Comparison of ENCODE assay signal across 1 cellular context in the genomic region with DNA sequence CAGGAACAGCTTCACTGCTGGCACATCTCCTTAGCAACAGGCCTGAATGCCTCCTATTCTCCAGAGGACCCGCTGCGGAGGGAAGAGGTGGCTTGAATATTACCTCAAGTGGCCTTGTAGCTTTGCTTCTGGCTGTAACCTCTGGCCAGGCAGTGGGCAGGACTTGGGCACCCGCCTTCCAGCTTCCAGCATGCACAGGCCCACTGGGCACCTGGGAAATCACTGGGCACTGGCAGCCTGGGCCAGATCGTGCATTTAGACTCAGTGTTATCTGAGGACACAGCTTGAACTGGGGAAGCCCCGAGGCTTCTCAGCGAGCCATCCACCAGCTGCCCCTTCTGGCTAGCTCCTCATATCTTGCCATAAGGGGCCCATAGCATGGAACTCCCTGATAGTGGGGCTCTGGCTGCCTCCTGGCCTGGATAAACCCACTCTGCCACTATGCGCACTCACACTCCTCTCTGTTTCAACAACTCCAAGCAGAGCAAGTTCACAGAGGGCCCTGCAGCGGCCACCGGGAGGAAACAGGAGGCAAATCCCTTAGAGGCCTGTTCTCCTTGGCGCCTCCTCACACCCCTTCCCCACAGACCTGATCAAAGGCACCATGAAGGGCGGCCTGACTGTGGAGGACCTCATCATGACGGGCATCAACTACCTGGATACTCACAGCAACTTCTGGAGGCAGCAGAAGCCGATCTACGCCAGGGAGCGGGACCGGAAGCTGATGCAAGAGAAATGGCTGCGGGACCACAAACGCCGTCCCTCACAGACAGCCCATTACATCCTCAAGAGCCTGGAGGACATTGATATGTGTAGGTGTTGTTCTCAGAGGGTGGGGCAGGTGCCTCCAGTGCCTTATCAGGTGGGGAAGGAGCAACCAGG.
TF ChIP-seq lines count a peak whose summit lies in the region.

No MANE protein-coding gene starts in this region.

TF ChIP-seq in WTC11, 78 proteins besides CTCF, POLR2A, EP300 and RAD21:
- no peak for TF ChIP-seq HMGA2 (CRISPR knock-in tag; IDR thresholded peaks at IDR 0.05)
- TF ChIP-seq, protein P1, sequence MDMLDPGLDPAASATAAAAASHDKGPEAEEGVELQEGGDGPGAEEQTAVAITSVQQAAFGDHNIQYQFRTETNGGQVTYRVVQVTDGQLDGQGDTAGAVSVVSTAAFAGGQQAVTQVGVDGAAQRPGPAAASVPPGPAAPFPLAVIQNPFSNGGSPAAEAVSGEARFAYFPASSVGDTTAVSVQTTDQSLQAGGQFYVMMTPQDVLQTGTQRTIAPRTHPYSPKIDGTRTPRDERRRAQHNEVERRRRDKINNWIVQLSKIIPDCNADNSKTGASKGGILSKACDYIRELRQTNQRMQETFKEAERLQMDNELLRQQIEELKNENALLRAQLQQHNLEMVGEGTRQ (CRISPR knock-in tag; IDR thresholded peaks at IDR 0.05), result no peak
- no peak for TF ChIP-seq GTF2I (CRISPR knock-in tag; conservative IDR thresholded peaks at IDR 0.05)
- TF ChIP-seq, protein P2, sequence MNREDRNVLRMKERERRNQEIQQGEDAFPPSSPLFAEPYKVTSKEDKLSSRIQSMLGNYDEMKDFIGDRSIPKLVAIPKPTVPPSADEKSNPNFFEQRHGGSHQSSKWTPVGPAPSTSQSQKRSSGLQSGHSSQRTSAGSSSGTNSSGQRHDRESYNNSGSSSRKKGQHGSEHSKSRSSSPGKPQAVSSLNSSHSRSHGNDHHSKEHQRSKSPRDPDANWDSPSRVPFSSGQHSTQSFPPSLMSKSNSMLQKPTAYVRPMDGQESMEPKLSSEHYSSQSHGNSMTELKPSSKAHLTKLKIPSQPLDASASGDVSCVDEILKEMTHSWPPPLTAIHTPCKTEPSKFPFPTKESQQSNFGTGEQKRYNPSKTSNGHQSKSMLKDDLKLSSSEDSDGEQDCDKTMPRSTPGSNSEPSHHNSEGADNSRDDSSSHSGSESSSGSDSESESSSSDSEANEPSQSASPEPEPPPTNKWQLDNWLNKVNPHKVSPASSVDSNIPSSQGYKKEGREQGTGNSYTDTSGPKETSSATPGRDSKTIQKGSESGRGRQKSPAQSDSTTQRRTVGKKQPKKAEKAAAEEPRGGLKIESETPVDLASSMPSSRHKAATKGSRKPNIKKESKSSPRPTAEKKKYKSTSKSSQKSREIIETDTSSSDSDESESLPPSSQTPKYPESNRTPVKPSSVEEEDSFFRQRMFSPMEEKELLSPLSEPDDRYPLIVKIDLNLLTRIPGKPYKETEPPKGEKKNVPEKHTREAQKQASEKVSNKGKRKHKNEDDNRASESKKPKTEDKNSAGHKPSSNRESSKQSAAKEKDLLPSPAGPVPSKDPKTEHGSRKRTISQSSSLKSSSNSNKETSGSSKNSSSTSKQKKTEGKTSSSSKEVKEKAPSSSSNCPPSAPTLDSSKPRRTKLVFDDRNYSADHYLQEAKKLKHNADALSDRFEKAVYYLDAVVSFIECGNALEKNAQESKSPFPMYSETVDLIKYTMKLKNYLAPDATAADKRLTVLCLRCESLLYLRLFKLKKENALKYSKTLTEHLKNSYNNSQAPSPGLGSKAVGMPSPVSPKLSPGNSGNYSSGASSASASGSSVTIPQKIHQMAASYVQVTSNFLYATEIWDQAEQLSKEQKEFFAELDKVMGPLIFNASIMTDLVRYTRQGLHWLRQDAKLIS (CRISPR knock-in tag; IDR thresholded peaks at IDR 0.05; ENCODE audit: borderline replicate concordance), result no peak
- TF ChIP-seq TEAD4 (CRISPR knock-in tag; IDR thresholded peaks at IDR 0.05), result no peak
- no peak for TF ChIP-seq PRDM15 (CRISPR knock-in tag; IDR thresholded peaks at IDR 0.05)
- no peak for TF ChIP-seq ZSCAN18 (CRISPR knock-in tag; IDR thresholded peaks at IDR 0.05)
- no peak for TF ChIP-seq TCF7 (CRISPR knock-in tag; IDR thresholded peaks at IDR 0.05; ENCODE audit: low read depth)
- TF ChIP-seq, protein P3, sequence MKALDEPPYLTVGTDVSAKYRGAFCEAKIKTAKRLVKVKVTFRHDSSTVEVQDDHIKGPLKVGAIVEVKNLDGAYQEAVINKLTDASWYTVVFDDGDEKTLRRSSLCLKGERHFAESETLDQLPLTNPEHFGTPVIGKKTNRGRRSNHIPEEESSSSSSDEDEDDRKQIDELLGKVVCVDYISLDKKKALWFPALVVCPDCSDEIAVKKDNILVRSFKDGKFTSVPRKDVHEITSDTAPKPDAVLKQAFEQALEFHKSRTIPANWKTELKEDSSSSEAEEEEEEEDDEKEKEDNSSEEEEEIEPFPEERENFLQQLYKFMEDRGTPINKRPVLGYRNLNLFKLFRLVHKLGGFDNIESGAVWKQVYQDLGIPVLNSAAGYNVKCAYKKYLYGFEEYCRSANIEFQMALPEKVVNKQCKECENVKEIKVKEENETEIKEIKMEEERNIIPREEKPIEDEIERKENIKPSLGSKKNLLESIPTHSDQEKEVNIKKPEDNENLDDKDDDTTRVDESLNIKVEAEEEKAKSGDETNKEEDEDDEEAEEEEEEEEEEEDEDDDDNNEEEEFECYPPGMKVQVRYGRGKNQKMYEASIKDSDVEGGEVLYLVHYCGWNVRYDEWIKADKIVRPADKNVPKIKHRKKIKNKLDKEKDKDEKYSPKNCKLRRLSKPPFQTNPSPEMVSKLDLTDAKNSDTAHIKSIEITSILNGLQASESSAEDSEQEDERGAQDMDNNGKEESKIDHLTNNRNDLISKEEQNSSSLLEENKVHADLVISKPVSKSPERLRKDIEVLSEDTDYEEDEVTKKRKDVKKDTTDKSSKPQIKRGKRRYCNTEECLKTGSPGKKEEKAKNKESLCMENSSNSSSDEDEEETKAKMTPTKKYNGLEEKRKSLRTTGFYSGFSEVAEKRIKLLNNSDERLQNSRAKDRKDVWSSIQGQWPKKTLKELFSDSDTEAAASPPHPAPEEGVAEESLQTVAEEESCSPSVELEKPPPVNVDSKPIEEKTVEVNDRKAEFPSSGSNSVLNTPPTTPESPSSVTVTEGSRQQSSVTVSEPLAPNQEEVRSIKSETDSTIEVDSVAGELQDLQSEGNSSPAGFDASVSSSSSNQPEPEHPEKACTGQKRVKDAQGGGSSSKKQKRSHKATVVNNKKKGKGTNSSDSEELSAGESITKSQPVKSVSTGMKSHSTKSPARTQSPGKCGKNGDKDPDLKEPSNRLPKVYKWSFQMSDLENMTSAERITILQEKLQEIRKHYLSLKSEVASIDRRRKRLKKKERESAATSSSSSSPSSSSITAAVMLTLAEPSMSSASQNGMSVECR (CRISPR knock-in tag; IDR thresholded peaks at IDR 0.05; ENCODE audit: borderline replicate concordance), result no peak
- TF ChIP-seq ZNF219 (CRISPR knock-in tag; IDR thresholded peaks at IDR 0.05; ENCODE audit: borderline replicate concordance), result no peak
- TF ChIP-seq KAT7 (CRISPR knock-in tag; IDR thresholded peaks at IDR 0.05; ENCODE audit: borderline replicate concordance), result no peak
- TF ChIP-seq NFE2L1 (CRISPR knock-in tag; IDR thresholded peaks at IDR 0.05), result no peak
- TF ChIP-seq ATF1 (CRISPR knock-in tag; IDR thresholded peaks at IDR 0.05), result no peak
- TF ChIP-seq ZMAT4 (CRISPR knock-in tag; IDR thresholded peaks at IDR 0.05), result no peak
- no peak for TF ChIP-seq ERG (CRISPR knock-in tag; IDR thresholded peaks at IDR 0.05)
- TF ChIP-seq, protein P4, sequence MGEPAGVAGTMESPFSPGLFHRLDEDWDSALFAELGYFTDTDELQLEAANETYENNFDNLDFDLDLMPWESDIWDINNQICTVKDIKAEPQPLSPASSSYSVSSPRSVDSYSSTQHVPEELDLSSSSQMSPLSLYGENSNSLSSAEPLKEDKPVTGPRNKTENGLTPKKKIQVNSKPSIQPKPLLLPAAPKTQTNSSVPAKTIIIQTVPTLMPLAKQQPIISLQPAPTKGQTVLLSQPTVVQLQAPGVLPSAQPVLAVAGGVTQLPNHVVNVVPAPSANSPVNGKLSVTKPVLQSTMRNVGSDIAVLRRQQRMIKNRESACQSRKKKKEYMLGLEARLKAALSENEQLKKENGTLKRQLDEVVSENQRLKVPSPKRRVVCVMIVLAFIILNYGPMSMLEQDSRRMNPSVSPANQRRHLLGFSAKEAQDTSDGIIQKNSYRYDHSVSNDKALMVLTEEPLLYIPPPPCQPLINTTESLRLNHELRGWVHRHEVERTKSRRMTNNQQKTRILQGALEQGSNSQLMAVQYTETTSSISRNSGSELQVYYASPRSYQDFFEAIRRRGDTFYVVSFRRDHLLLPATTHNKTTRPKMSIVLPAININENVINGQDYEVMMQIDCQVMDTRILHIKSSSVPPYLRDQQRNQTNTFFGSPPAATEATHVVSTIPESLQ (CRISPR knock-in tag; IDR thresholded peaks at IDR 0.05), result no peak
- no peak for TF ChIP-seq SP1 (CRISPR knock-in tag; conservative IDR thresholded peaks at IDR 0.05)
- no peak for TF ChIP-seq SMAD3 (CRISPR knock-in tag; IDR thresholded peaks at IDR 0.05; ENCODE audit: borderline replicate concordance)
- TF ChIP-seq NFATC4 (CRISPR knock-in tag; IDR thresholded peaks at IDR 0.05), result no peak
- TF ChIP-seq, protein P5, sequence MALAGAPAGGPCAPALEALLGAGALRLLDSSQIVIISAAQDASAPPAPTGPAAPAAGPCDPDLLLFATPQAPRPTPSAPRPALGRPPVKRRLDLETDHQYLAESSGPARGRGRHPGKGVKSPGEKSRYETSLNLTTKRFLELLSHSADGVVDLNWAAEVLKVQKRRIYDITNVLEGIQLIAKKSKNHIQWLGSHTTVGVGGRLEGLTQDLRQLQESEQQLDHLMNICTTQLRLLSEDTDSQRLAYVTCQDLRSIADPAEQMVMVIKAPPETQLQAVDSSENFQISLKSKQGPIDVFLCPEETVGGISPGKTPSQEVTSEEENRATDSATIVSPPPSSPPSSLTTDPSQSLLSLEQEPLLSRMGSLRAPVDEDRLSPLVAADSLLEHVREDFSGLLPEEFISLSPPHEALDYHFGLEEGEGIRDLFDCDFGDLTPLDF (CRISPR knock-in tag; IDR thresholded peaks at IDR 0.05), result no peak
